In the genomic region with DNA sequence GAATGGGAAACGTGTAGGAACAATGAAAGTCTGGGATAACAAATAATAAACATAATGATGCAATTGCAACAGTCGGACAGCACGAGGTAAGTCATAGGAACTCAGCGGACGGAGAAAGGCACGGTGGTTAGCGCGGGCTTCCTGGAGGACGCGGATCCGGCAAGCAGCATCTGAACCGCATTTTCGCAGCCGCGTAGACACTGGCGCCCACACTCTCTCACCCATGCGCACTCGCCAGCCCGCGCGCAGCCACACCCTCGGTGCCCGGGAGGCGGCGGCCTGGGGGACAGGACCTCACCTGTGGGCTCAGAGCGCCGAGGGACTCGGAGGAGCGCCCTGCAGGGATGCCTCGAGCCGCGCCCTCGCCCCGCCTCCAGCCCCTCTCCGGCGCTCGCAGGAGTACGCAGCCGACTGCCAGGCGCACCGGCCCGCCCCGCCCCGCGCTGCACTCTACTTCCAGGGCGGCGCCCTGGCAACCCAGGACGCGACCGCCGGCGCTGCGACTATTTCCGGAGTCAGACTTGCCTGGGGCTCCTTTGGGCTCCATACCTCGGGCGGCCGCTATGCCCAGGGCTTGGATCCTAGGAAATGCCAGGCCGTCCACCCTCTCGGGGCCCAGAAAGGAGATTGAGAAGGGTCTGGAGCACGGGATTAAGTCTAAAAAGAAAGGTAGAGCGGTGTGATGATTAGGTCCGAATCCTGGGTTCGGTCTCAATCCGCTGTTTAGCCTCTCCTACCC, we compare ENCODE assay signal across 8 cellular contexts. TPM values are rescaled to one million over a fixed set of nuclear protein-coding genes. Genes with fewer than 3 reads are reported as not detected.
A peak's percentile ranks its signal among the peaks of the same experiment; 100 is the strongest.
DNase-seq lines count a peak whose midpoint lies in the region; ATAC-seq and TF ChIP-seq lines count a peak whose summit lies in the region.

A gene (minus strand): TSS at position 413 of the 739 bp plus-strand sequence. CDS start 13,805 bp downstream, outside the sequence.

- peak within 1 kb of the TSS; percentile 95 for H3K4me3 ChIP-seq in coronary artery

- DNase-seq in ACHN (peak; percentile 82), NCI-H510A (lab: John Stamatoyannopoulos, UW) (peak; percentile 82), coronary artery (ENCODE audit: low spot score) (peak; percentile 88), left lobe of liver (ENCODE audit: low spot score) (peak; percentile 90)
- peak; percentile 82 to 84 for DNase-seq in activated CD4-positive, alpha-beta T cell treated with anti-CD3 and anti-CD28 coated beads for 4 hours
- DNase-seq in stimulated activated CD4-positive, alpha-beta T cell treated with anti-CD3 and anti-CD28 coated beads, Interleukin-2, amount 100 ng/mL, for 24 hours: peak; percentile 90 to 95

- in situ Hi-C loops in ACHN (cut with HindIII; ENCODE audit: low pct_ligation_motif_present, low pct_unique_long_range_greater_than_20kb, low sequenced_read_pairs): no loop called here

- no peak for TF ChIP-seq CTCF in coronary artery (IDR thresholded peaks at IDR 0.05)

- ATAC-seq in GM18868 (IDR thresholded peaks at IDR 0.05; ENCODE audit: unreplicated experiment) (peak; percentile 78), HG03159 (IDR thresholded peaks at IDR 0.05; ENCODE audit: unreplicated experiment) (peak; percentile 72), left lobe of liver (peak; percentile 95)

- H3K27ac ChIP-seq in coronary artery: peak within 1 kb of the TSS in 1 of 2 donors; percentile 78

RNA-seq across cellular contexts. Expression of the gene that starts here (rescaled TPM):
- 0.65 TPM for total RNA-seq in left lobe of liver

Comparison
In these comparisons a context has a peak if more than half of its experiments do, and no peak if none do; other contexts are left out.
1. Peak in DNase-seq and ATAC-seq in left lobe of liver; RNA of the gene not detected or under 1 TPM.